13 cellular contexts compared by ENCODE assay signal in genomic region chr12:104751024-104751570, GRCh38.
DNase-seq lines count a peak whose midpoint lies in the region; ATAC-seq, FAIRE-seq and TF ChIP-seq lines count a peak whose summit lies in the region.
"Had no signal": no experiment of that assay in that cellular context is flagged by ENCODE, and none has a peak within 500 bp of the region (broad histone marks: within the 10 kb centered on the region; RNA-seq: fewer than 3 reads in every experiment).

No MANE protein-coding gene starts in this region.

- WGBS in endodermal cell (ENCODE audit: insufficient coverage in 1 of 2, insufficient read length in 1 of 2), 2 experiments, result 57 to 89% methylated on average over 1 to 2 of the region's 2 CpGs
- 91% methylated on average over 2 of the region's 2 CpGs for WGBS in thyroid gland, 2 donors

- TF ChIP-seq CTCF in endodermal cell (conservative IDR thresholded peaks at IDR 0.05) (no peak), thyroid gland (IDR thresholded peaks at IDR 0.05) (no peak)

- no peaks in the 10 kb centered on the region for H3K36me3 ChIP-seq in endodermal cell (ENCODE audit: control insufficient read depth, insufficient read depth, low read length)
- H3K36me3 ChIP-seq in thyroid gland, result no peaks in the 10 kb centered on the region
- H3K36me3 ChIP-seq: cardiac muscle cell had no signal

- H3K36me3 Mint-ChIP-seq in endodermal cell (ENCODE audit: low read depth), result peaks cover 1% of the 10 kb centered on the region

- no peak overlapping the region for H3K4me3 ChIP-seq in endodermal cell (ENCODE audit: low read length)
- H3K4me3 ChIP-seq in thyroid gland (replicated peaks in 1 of 3), result no peak overlapping the region
- H3K4me3 ChIP-seq: cardiac muscle cell had no signal

- H3K9me3 ChIP-seq in endodermal cell (ENCODE audit: control insufficient read depth, low read length) (no peaks in the 10 kb centered on the region), thyroid gland (no peaks in the 10 kb centered on the region)

- no peak for TF ChIP-seq POLR2A in thyroid gland (IDR thresholded peaks at IDR 0.05)

- H3K27ac ChIP-seq in endodermal cell (ENCODE audit: low read depth, low read length) (peak overlapping the region; percentile 47), thyroid gland (no peak overlapping the region)
- H3K27ac ChIP-seq: cardiac muscle cell had no signal

- ATAC-seq in GM21619 (IDR thresholded peaks at IDR 0.05; ENCODE audit: unreplicated experiment) (peak; percentile 38), HG03378 (IDR thresholded peaks at IDR 0.05; ENCODE audit: unreplicated experiment) (peak; percentile 27), HG02571 (IDR thresholded peaks at IDR 0.05; ENCODE audit: unreplicated experiment) (no peak)
- ATAC-seq: activated T-helper 17 cell treated with anti-CD3 and anti-CD28 coated beads, Interleukin-2, amount 50 U/mL, for 72 hours; CD8-positive, alpha-beta T cell had no signal

- no peak overlapping the region for H3K9ac ChIP-seq in endodermal cell (ENCODE audit: extremely low read depth, low read length, poor library complexity, severe bottlenecking)

- FAIRE-seq in GM18507 (lab: Jason Lieb, UNC), result peak; percentile 12
- FAIRE-seq: urothelium cell line had no signal

- H3K4me1 ChIP-seq in endodermal cell (ENCODE audit: control insufficient read depth, insufficient read depth, low read length) (peaks cover 8% of the 10 kb centered on the region), thyroid gland (no peaks in the 10 kb centered on the region)

- H3K9me3 Mint-ChIP-seq in endodermal cell, result no peaks in the 10 kb centered on the region
- H3K9me3 Mint-ChIP-seq: activated T-helper 17 cell treated with anti-CD3 and anti-CD28 coated beads, Interleukin-2, amount 50 U/mL, for 72 hours; CD8-positive, alpha-beta T cell had no signal

- no peak for DNase-seq in GM18507 (ENCODE audit: extremely low spot score, insufficient read length, low read depth)
- DNase-seq in endodermal cell, result peak; percentile 25
- no peak for DNase-seq in NCI-H1436 (lab: John Stamatoyannopoulos, UW)
- DNase-seq in thyroid gland, result no peak
- DNase-seq in activated CD4-positive, alpha-beta T cell treated with anti-CD3 and anti-CD28 coated beads for 1 hour, result no peak
- DNase-seq: CD8-positive, alpha-beta T cell; OCI-M1 had no signal

- peaks cover 30% of the 10 kb centered on the region for H3K4me1 Mint-ChIP-seq in endodermal cell

- no peak overlapping the region for H3K4me3 Mint-ChIP-seq in endodermal cell
- H3K4me3 Mint-ChIP-seq: activated T-helper 17 cell treated with anti-CD3 and anti-CD28 coated beads, Interleukin-2, amount 50 U/mL, for 72 hours; CD8-positive, alpha-beta T cell had no signal

- H3K27me3 ChIP-seq in endodermal cell (ENCODE audit: control insufficient read depth, insufficient read depth, low read length, poor library complexity, severe bottlenecking) (no peaks in the 10 kb centered on the region), thyroid gland (no peaks in the 10 kb centered on the region)
- H3K27me3 ChIP-seq: cardiac muscle cell had no signal

- intact Hi-C loops in thyroid gland (cut with DNase I), result no loop called here

- H3K27ac Mint-ChIP-seq in endodermal cell, result no peak overlapping the region
- H3K27ac Mint-ChIP-seq: activated T-helper 17 cell treated with anti-CD3 and anti-CD28 coated beads, Interleukin-2, amount 50 U/mL, for 72 hours; CD8-positive, alpha-beta T cell had no signal

- H3K27me3 Mint-ChIP-seq in endodermal cell (ENCODE audit: insufficient read depth), result no peaks in the 10 kb centered on the region
- H3K27me3 Mint-ChIP-seq: activated T-helper 17 cell treated with anti-CD3 and anti-CD28 coated beads, Interleukin-2, amount 50 U/mL, for 72 hours had no signal
